8 cellular contexts compared by ENCODE assay signal in genomic region chr7:150047337-150047736, GRCh38.
DNase-seq lines count a peak whose midpoint lies in the region; ATAC-seq and TF ChIP-seq lines count a peak whose summit lies in the region.
"Not testable (repeated sequence)": the region's sequence is repeated elsewhere in the genome, so short reads cannot be mapped to it uniquely, and the experiment has no call there.

No MANE protein-coding gene starts in this region.

- H3K4me1 ChIP-seq in CD4-positive, CD25-positive, alpha-beta regulatory T cell (ENCODE audit: control insufficient read depth, insufficient read depth, low read length, poor library complexity, severe bottlenecking); ectodermal cell (ENCODE audit: control insufficient read depth, insufficient read depth, low read length); iPS DF 6.9 (ENCODE audit: control insufficient read depth, insufficient read depth, low read length): not testable (repeated sequence)
- peaks cover 0 to 19% (median 3%) of the 10 kb centered on the region in 4 donors for H3K4me1 ChIP-seq in Peyer's patch

- DNase-seq in CD4-positive, CD25-positive, alpha-beta regulatory T cell; Peyer's patch; activated T-helper 2 cell treated with anti-CD3 and anti-CD28 coated beads, Interferon-gamma antibody, Interleukin-2, Interleukin-4, amounts not matched to agents 10 μg/mL and 5 μg/mL and 100 μg/mL, durations not matched to agents 14 hours and 24 hours and 36 hours (ENCODE audit: low spot score); iPS DF 6.9 (ENCODE audit: low read depth, low spot score): not testable (repeated sequence)
- DNase-seq in HK-2 (ENCODE audit: unreplicated experiment): peak; percentile 14
- DNase-seq in occipital lobe (lab: John Stamatoyannopoulos, UW): peak; percentile 9

- intact Hi-C loops in activated T-helper 2 cell treated with anti-CD3 and anti-CD28 coated beads, Interferon-gamma antibody, Interleukin-2, Interleukin-4, amounts not matched to agents 10 μg/mL and 5 μg/mL and 100 μg/mL, durations not matched to agents 14 hours and 24 hours and 36 hours (cut with micrococcal nuclease): loop anchor here (5.0 kb wide), 1 partner anchor 165 kb away; no protein-coding TSS in a partner anchor

- H3K4me3 ChIP-seq in CD4-positive, CD25-positive, alpha-beta regulatory T cell (ENCODE audit: low read depth, low read length): not testable (repeated sequence)
- peak overlapping the region in 3 of 4 donors; percentile 30 to 54 (median 45) for H3K4me3 ChIP-seq in Peyer's patch
- H3K4me3 ChIP-seq in ectodermal cell (ENCODE audit: insufficient read depth, low read depth, low read length): peak overlapping the region; percentile 11
- peak overlapping the region; percentile 52; the same call in 1 of the 2 replicates for H3K4me3 ChIP-seq in iPS DF 6.9 (ENCODE audit: low read length)

- H3K36me3 ChIP-seq in CD4-positive, CD25-positive, alpha-beta regulatory T cell (ENCODE audit: control insufficient read depth, insufficient read depth, low read length); Peyer's patch; ectodermal cell (ENCODE audit: control insufficient read depth, insufficient read depth, low read length); iPS DF 6.9 (ENCODE audit: control insufficient read depth, insufficient read depth, low read length): not testable (repeated sequence)

- H3K27ac ChIP-seq in CD4-positive, CD25-positive, alpha-beta regulatory T cell (ENCODE audit: insufficient read depth, low read length, poor library complexity, severe bottlenecking); Peyer's patch; ectodermal cell (ENCODE audit: insufficient read depth, low read depth, low read length, poor library complexity, severe bottlenecking); iPS DF 6.9 (ENCODE audit: low read length): not testable (repeated sequence)

- not testable (repeated sequence) for TF ChIP-seq POLR2A in Peyer's patch (IDR thresholded peaks at IDR 0.05)

- H3K9me3 Mint-ChIP-seq in CD4-positive, CD25-positive, alpha-beta regulatory T cell; activated T-helper 2 cell treated with anti-CD3 and anti-CD28 coated beads, Interferon-gamma antibody, Interleukin-2, Interleukin-4, amounts not matched to agents 10 μg/mL and 5 μg/mL and 100 μg/mL, durations not matched to agents 14 hours and 24 hours and 36 hours; stimulated activated naive CD8-positive, alpha-beta T cell treated with anti-CD3 and anti-CD28 coated beads, Interleukin-15, Interleukin-2, amounts not matched to agents 100 ng/mL and 50 ng/mL, for 24 hours: not testable (repeated sequence)

- H3K9me3 ChIP-seq in CD4-positive, CD25-positive, alpha-beta regulatory T cell (ENCODE audit: control insufficient read depth in 2 of 2, low read length in 2 of 2); Peyer's patch; ectodermal cell (ENCODE audit: control insufficient read depth, low read length); iPS DF 6.9 (ENCODE audit: control insufficient read depth, insufficient read depth, low read length): not testable (repeated sequence)

- 1% methylated on average over 55 of the region's 55 CpGs for WGBS in ectodermal cell, 2 experiments
- no CpG with 5 or more reads among the region's 55 CpGs for WGBS in iPS DF 6.9 (ENCODE audit: insufficient coverage, insufficient read length)

- peak overlapping the region; percentile 23 to 62 (median 50) for H3K4me3 Mint-ChIP-seq in CD4-positive, CD25-positive, alpha-beta regulatory T cell
- peak overlapping the region; percentile 47 for H3K4me3 Mint-ChIP-seq in activated T-helper 2 cell treated with anti-CD3 and anti-CD28 coated beads, Interferon-gamma antibody, Interleukin-2, Interleukin-4, amounts not matched to agents 10 μg/mL and 5 μg/mL and 100 μg/mL, durations not matched to agents 14 hours and 24 hours and 36 hours (ENCODE audit: low read depth)
- peak overlapping the region; percentile 72 for H3K4me3 Mint-ChIP-seq in stimulated activated naive CD8-positive, alpha-beta T cell treated with anti-CD3 and anti-CD28 coated beads, Interleukin-15, Interleukin-2, amounts not matched to agents 100 ng/mL and 50 ng/mL, for 24 hours

- peaks cover 22% of the 10 kb centered on the region for H3K27me3 Mint-ChIP-seq in CD4-positive, CD25-positive, alpha-beta regulatory T cell
- H3K27me3 Mint-ChIP-seq in activated T-helper 2 cell treated with anti-CD3 and anti-CD28 coated beads, Interferon-gamma antibody, Interleukin-2, Interleukin-4, amounts not matched to agents 10 μg/mL and 5 μg/mL and 100 μg/mL, durations not matched to agents 14 hours and 24 hours and 36 hours (ENCODE audit: low read depth): peaks cover 38% of the 10 kb centered on the region
- H3K27me3 Mint-ChIP-seq in stimulated activated naive CD8-positive, alpha-beta T cell treated with anti-CD3 and anti-CD28 coated beads, Interleukin-15, Interleukin-2, amounts not matched to agents 100 ng/mL and 50 ng/mL, for 24 hours: peaks cover 32% of the 10 kb centered on the region

- peaks cover 0 to 21% (median 2%) of the 10 kb centered on the region in 4 donors for H3K4me1 Mint-ChIP-seq in CD4-positive, CD25-positive, alpha-beta regulatory T cell
- H3K4me1 Mint-ChIP-seq in activated T-helper 2 cell treated with anti-CD3 and anti-CD28 coated beads, Interferon-gamma antibody, Interleukin-2, Interleukin-4, amounts not matched to agents 10 μg/mL and 5 μg/mL and 100 μg/mL, durations not matched to agents 14 hours and 24 hours and 36 hours (ENCODE audit: low read depth); stimulated activated naive CD8-positive, alpha-beta T cell treated with anti-CD3 and anti-CD28 coated beads, Interleukin-15, Interleukin-2, amounts not matched to agents 100 ng/mL and 50 ng/mL, for 24 hours (ENCODE audit: low read depth): not testable (repeated sequence)

- TF ChIP-seq CTCF in Peyer's patch (IDR thresholded peaks at IDR 0.05): not testable (repeated sequence)

- not testable (repeated sequence) for ATAC-seq in CD4-positive, CD25-positive, alpha-beta regulatory T cell (ENCODE audit: low read depth in 2 of 2)

- H3K27ac Mint-ChIP-seq in CD4-positive, CD25-positive, alpha-beta regulatory T cell; activated T-helper 2 cell treated with anti-CD3 and anti-CD28 coated beads, Interferon-gamma antibody, Interleukin-2, Interleukin-4, amounts not matched to agents 10 μg/mL and 5 μg/mL and 100 μg/mL, durations not matched to agents 14 hours and 24 hours and 36 hours; stimulated activated naive CD8-positive, alpha-beta T cell treated with anti-CD3 and anti-CD28 coated beads, Interleukin-15, Interleukin-2, amounts not matched to agents 100 ng/mL and 50 ng/mL, for 24 hours: not testable (repeated sequence)

- H3K27me3 ChIP-seq in CD4-positive, CD25-positive, alpha-beta regulatory T cell (ENCODE audit: control insufficient read depth, insufficient read depth, low read length); Peyer's patch; iPS DF 6.9 (ENCODE audit: control insufficient read depth, insufficient read depth, low read length): not testable (repeated sequence)
- H3K27me3 ChIP-seq in ectodermal cell (ENCODE audit: control insufficient read depth, insufficient read depth, low read length, poor library complexity, severe bottlenecking): peaks cover 49% of the 10 kb centered on the region

- not testable (repeated sequence) for H3K36me3 Mint-ChIP-seq in CD4-positive, CD25-positive, alpha-beta regulatory T cell; activated T-helper 2 cell treated with anti-CD3 and anti-CD28 coated beads, Interferon-gamma antibody, Interleukin-2, Interleukin-4, amounts not matched to agents 10 μg/mL and 5 μg/mL and 100 μg/mL, durations not matched to agents 14 hours and 24 hours and 36 hours (ENCODE audit: low read depth); stimulated activated naive CD8-positive, alpha-beta T cell treated with anti-CD3 and anti-CD28 coated beads, Interleukin-15, Interleukin-2, amounts not matched to agents 100 ng/mL and 50 ng/mL, for 24 hours (ENCODE audit: low read depth)
